ENCODE assay signal across 30 cellular contexts in the genomic region with DNA sequence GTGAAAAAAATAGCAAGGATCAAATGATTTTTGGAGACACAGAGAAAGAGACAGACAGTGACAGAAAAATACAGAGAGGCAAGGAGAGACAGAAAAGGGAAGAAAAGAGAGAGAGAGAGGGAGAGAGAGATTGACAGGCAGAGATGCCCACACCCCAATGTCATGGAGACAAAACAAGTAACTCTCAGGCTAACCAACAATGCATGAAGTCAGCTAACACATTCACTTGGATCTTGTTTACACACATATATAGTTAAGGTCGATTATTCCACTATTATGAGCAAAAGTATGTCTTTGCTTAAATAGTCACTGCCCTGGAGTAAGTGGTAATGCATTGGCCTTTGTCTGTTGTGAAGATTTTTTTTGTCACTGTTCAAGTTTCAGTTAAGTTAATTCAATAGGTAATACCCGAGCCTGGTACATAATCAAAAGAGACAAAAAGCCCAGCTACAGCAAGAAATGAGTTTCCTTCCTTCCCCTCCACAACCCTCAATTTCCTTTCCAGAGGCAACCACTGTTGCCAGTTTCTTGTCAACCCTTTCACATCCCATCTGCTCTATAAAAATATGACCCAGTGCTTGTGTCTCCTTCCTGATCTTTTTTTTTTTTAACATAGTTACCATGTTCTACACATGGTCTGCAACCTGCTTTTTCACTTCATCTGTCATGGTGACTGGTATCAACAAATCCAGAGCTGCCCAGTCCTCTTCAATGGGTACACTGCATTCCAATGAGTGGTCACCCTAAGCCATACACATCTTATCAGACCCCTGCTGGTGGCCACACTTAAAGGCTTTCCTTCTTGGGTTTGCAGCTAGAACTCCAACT. TPM values are rescaled to one million over a fixed set of nuclear protein-coding genes. Genes with fewer than 3 reads are reported as not detected.
DNase-seq lines count a peak whose midpoint lies in the region; ATAC-seq, FAIRE-seq and TF ChIP-seq lines count a peak whose summit lies in the region.
"Had no signal": no experiment of that assay in that cellular context is flagged by ENCODE, and none has a peak within 500 bp of the region (broad histone marks: within the 10 kb centered on the region; RNA-seq: fewer than 3 reads in every experiment).

No MANE protein-coding gene starts in this region.

- peaks cover 2% of the 10 kb centered on the region for H3K27me3 Mint-ChIP-seq in activated CD4-positive, alpha-beta T cell treated with anti-CD3 and anti-CD28 coated beads for 36 hours
- no peaks in the 10 kb centered on the region for H3K27me3 Mint-ChIP-seq in astrocyte (ENCODE audit: low read depth, unreplicated experiment)
- H3K27me3 Mint-ChIP-seq in glutamatergic neuron (ENCODE audit: unreplicated experiment) = peaks cover 3% of the 10 kb centered on the region
- H3K27me3 Mint-ChIP-seq: dendritic cell treated with granulocyte-macrophage colony-stimulating factor and Interleukin-4, amounts not matched to agents 40 ng/mL and 50 ng/mL, for 4 days; naive B cell had no signal

- no peak overlapping the region for H3K27ac Mint-ChIP-seq in activated CD4-positive, alpha-beta T cell treated with anti-CD3 and anti-CD28 coated beads for 36 hours
- H3K27ac Mint-ChIP-seq in astrocyte (ENCODE audit: unreplicated experiment) = no peak overlapping the region
- H3K27ac Mint-ChIP-seq in glutamatergic neuron (ENCODE audit: unreplicated experiment) = no peak overlapping the region
- H3K27ac Mint-ChIP-seq: activated CD4-positive, alpha-beta T cell treated with anti-CD3 and anti-CD28 coated beads, Interleukin-2, amount 10 ng/mL, durations not matched to agents 24 days and 14 days; dendritic cell treated with granulocyte-macrophage colony-stimulating factor and Interleukin-4, amounts not matched to agents 40 ng/mL and 50 ng/mL, for 4 days; memory B cell; naive B cell had no signal

- no peak overlapping the region for H2BK120ac ChIP-seq in mesenchymal stem cell (ENCODE audit: low read depth, low read length)

- no peak overlapping the region for H3K4ac ChIP-seq in mesenchymal stem cell (ENCODE audit: low read depth in 1 of 2, low read length in 2 of 2)

- H3K4me1 ChIP-seq in astrocyte (ENCODE audit: insufficient read depth, low read length) (peaks cover 26% of the 10 kb centered on the region), mesenchymal stem cell (ENCODE audit: control insufficient read depth, insufficient read depth, low read depth, low read length) (peaks cover 4% of the 10 kb centered on the region)

- H3K9me3 Mint-ChIP-seq in activated CD4-positive, alpha-beta T cell treated with anti-CD3 and anti-CD28 coated beads for 36 hours (ENCODE audit: low read depth) = no peaks in the 10 kb centered on the region
- H3K9me3 Mint-ChIP-seq in astrocyte (ENCODE audit: unreplicated experiment) (no peaks in the 10 kb centered on the region), glutamatergic neuron (ENCODE audit: unreplicated experiment) (peaks cover 5% of the 10 kb centered on the region)
- H3K9me3 Mint-ChIP-seq: activated CD4-positive, alpha-beta T cell treated with anti-CD3 and anti-CD28 coated beads, Interleukin-2, amount 10 ng/mL, durations not matched to agents 24 days and 14 days; dendritic cell treated with granulocyte-macrophage colony-stimulating factor and Interleukin-4, amounts not matched to agents 40 ng/mL and 50 ng/mL, for 4 days; memory B cell; naive B cell had no signal

- no peak overlapping the region for H4K8ac ChIP-seq in mesenchymal stem cell (ENCODE audit: low read length)

- intact Hi-C loops in activated CD4-positive, alpha-beta T cell treated with anti-CD3 and anti-CD28 coated beads for 36 hours (cut with DNase I, micrococcal nuclease) = no loop called here

- H3K4me1 Mint-ChIP-seq in activated CD4-positive, alpha-beta T cell treated with anti-CD3 and anti-CD28 coated beads for 36 hours = no peaks in the 10 kb centered on the region
- H3K4me1 Mint-ChIP-seq in astrocyte (ENCODE audit: low read depth, unreplicated experiment) (peaks cover 55% of the 10 kb centered on the region), glutamatergic neuron (ENCODE audit: low read depth, unreplicated experiment) (peaks cover 30% of the 10 kb centered on the region)
- H3K4me1 Mint-ChIP-seq: activated CD4-positive, alpha-beta T cell treated with anti-CD3 and anti-CD28 coated beads, Interleukin-2, amount 10 ng/mL, durations not matched to agents 24 days and 14 days; memory B cell had no signal

- H3K27me3 ChIP-seq in astrocyte (ENCODE audit: insufficient read depth, low read length) (no peaks in the 10 kb centered on the region), mesenchymal stem cell (ENCODE audit: control insufficient read depth in 1 of 2, insufficient read depth in 1 of 2, low read length in 2 of 2) (no peaks in the 10 kb centered on the region)
- H3K27me3 ChIP-seq: pancreas, right lobe of liver had no signal

- H3K27ac ChIP-seq in astrocyte (ENCODE audit: low read depth, low read length) = no peak overlapping the region
- peak overlapping the region; percentile 86 for H3K27ac ChIP-seq in mesenchymal stem cell (ENCODE audit: low read length, poor library complexity, severe bottlenecking)
- H3K27ac ChIP-seq: right lobe of liver had no signal

- no peak overlapping the region for H2BK5ac ChIP-seq in mesenchymal stem cell (ENCODE audit: low read depth, low read length, poor library complexity, severe bottlenecking)

- no peak for DNase-seq in activated CD4-positive, alpha-beta T cell treated with anti-CD3 and anti-CD28 coated beads for 36 hours
- no peak for DNase-seq in activated CD4-positive, alpha-beta T cell treated with anti-CD3 and anti-CD28 coated beads for 1 hour
- DNase-seq in astrocyte (ENCODE audit: low read depth) (no peak), mesenchymal stem cell (no peak), glutamatergic neuron (no peak), DMS114 treated with DMSO at 0.1 percent for 48 hours (lab: John Stamatoyannopoulos, UW; ENCODE audit: unreplicated experiment) (no peak)
- no peak for DNase-seq in NK-92 treated with Interleukin-12 subunit alpha and Interleukin-12 subunit beta, amount 100 ng/mL, for 24 hours (lab: John Stamatoyannopoulos, UW)
- DNase-seq: 8988T; activated CD4-positive, alpha-beta T cell treated with anti-CD3 and anti-CD28 coated beads, Interleukin-2, amount 10 ng/mL, durations not matched to agents 24 days and 14 days; activated naive CD4-positive, alpha-beta T cell treated with anti-CD3 and anti-CD28 coated beads, Interleukin-2, amount 50 U/mL, for 16 hours; DND-41; H7; left cardiac atrium; naive B cell; NCI-H1105; NCI-H2029; NCI-H748 treated with DMSO at 0.1 percent for 48 hours; OCI-M1; pancreas; right lobe of liver; stimulated activated CD4-positive, alpha-beta T cell treated with anti-CD3 and anti-CD28 coated beads, Interleukin-12 subunit alpha, Interleukin-12 subunit beta, amount 100 ng/mL, for 4 hours; stimulated activated CD4-positive, alpha-beta T cell treated with anti-CD3 and anti-CD28 coated beads, Interleukin-4, amount 100 ng/mL, for 4 hours; stimulated activated naive CD4-positive, alpha-beta T cell treated with Interleukin-2 at 50 U/mL for 16 hours had no signal

- FAIRE-seq in astrocyte (lab: Jason Lieb, UNC) = no peak
- FAIRE-seq: GM12891, HepG2, pancreas had no signal

- H3K4me3 ChIP-seq in astrocyte (ENCODE audit: insufficient read depth, low read depth, low read length) (no peak overlapping the region), mesenchymal stem cell (ENCODE audit: insufficient read depth in 1 of 2, low read depth in 1 of 2, low read length in 2 of 2) (no peak overlapping the region)
- H3K4me3 ChIP-seq: pancreas, right lobe of liver had no signal

- POLR2A ChIA-PET in activated CD4-positive, alpha-beta T cell treated with anti-CD3 and anti-CD28 coated beads for 36 hours (lab: Charles Lee) = no interaction called here

- no peaks in the 10 kb centered on the region for H3K79me2 ChIP-seq in astrocyte (ENCODE audit: insufficient read depth, low read length)

- H3K4me2 ChIP-seq in astrocyte (ENCODE audit: low read length) (peak overlapping the region; percentile 70), mesenchymal stem cell (ENCODE audit: low read length, poor library complexity, severe bottlenecking) (no peak overlapping the region)

- H3K9ac ChIP-seq in astrocyte (ENCODE audit: low read length) (no peak overlapping the region), mesenchymal stem cell (ENCODE audit: low read length) (no peak overlapping the region)

- H3K9me3 ChIP-seq in astrocyte (ENCODE audit: insufficient read depth, low read depth, low read length) (no peaks in the 10 kb centered on the region), mesenchymal stem cell (ENCODE audit: control insufficient read depth, low read length) (no peaks in the 10 kb centered on the region)
- H3K9me3 ChIP-seq: pancreas, right lobe of liver had no signal

- no peak overlapping the region for H3K23ac ChIP-seq in mesenchymal stem cell (ENCODE audit: low read length in 2 of 2)

- TF ChIP-seq CTCF in astrocyte (IDR thresholded peaks at IDR 0.05; ENCODE audit: insufficient read depth, low read depth, low read length) = no peak
- TF ChIP-seq CTCF in glutamatergic neuron (IDR thresholded peaks at IDR 0.05; ENCODE audit: partially characterized antibody, unreplicated experiment) = no peak

- H2AFZ ChIP-seq in astrocyte (ENCODE audit: low read depth, low read length) (no peak overlapping the region), mesenchymal stem cell (ENCODE audit: low read depth, low read length) (no peak overlapping the region)

- no peak overlapping the region for H3K14ac ChIP-seq in mesenchymal stem cell (ENCODE audit: low read length in 2 of 2)

- no peaks in the 10 kb centered on the region for H3K79me1 ChIP-seq in mesenchymal stem cell (replicated peaks; ENCODE audit: low read length, poor library complexity, severe bottlenecking)

- no peaks in the 10 kb centered on the region for H3K36me3 Mint-ChIP-seq in activated CD4-positive, alpha-beta T cell treated with anti-CD3 and anti-CD28 coated beads for 36 hours (ENCODE audit: low read depth)
- H3K36me3 Mint-ChIP-seq in astrocyte (ENCODE audit: low read depth, unreplicated experiment) = no peaks in the 10 kb centered on the region
- no peaks in the 10 kb centered on the region for H3K36me3 Mint-ChIP-seq in glutamatergic neuron (ENCODE audit: unreplicated experiment)
- H3K36me3 Mint-ChIP-seq: memory B cell, naive B cell had no signal

- H4K20me1 ChIP-seq in astrocyte (ENCODE audit: insufficient read depth, low read length) = no peaks in the 10 kb centered on the region

- no peak overlapping the region for H3K18ac ChIP-seq in mesenchymal stem cell (ENCODE audit: low read depth in 1 of 2, low read length in 2 of 2)

- no peak overlapping the region for H2BK15ac ChIP-seq in mesenchymal stem cell (ENCODE audit: low read depth, poor library complexity, severe bottlenecking)

- peak; percentile 16 for ATAC-seq in activated CD4-positive, alpha-beta T cell treated with anti-CD3 and anti-CD28 coated beads for 36 hours
- no peak for ATAC-seq in HG03457 (IDR thresholded peaks at IDR 0.05; ENCODE audit: unreplicated experiment)
- ATAC-seq: HepG2, left cardiac atrium, SK-N-SH treated with all-trans-retinoic acid at 6 μM for 48 hours had no signal

- no peak overlapping the region for H4K91ac ChIP-seq in mesenchymal stem cell (ENCODE audit: low read length)

- H2BK12ac ChIP-seq in mesenchymal stem cell (ENCODE audit: low read length in 2 of 2) = no peak overlapping the region

- no peaks in the 10 kb centered on the region for H3K36me3 ChIP-seq in astrocyte (ENCODE audit: insufficient read depth, low read length)
- H3K36me3 ChIP-seq in mesenchymal stem cell (ENCODE audit: control insufficient read depth in 1 of 2, insufficient read depth in 2 of 2, low read depth in 1 of 2, low read length in 2 of 2) = no peaks in the 10 kb centered on the region
- H3K36me3 ChIP-seq: pancreas, right lobe of liver had no signal

- no peak overlapping the region for H3K4me3 Mint-ChIP-seq in activated CD4-positive, alpha-beta T cell treated with anti-CD3 and anti-CD28 coated beads for 36 hours
- no peak overlapping the region for H3K4me3 Mint-ChIP-seq in astrocyte (ENCODE audit: unreplicated experiment)
- no peak overlapping the region for H3K4me3 Mint-ChIP-seq in glutamatergic neuron (ENCODE audit: unreplicated experiment)
- H3K4me3 Mint-ChIP-seq: activated CD4-positive, alpha-beta T cell treated with anti-CD3 and anti-CD28 coated beads, Interleukin-2, amount 10 ng/mL, durations not matched to agents 24 days and 14 days; dendritic cell treated with granulocyte-macrophage colony-stimulating factor and Interleukin-4, amounts not matched to agents 40 ng/mL and 50 ng/mL, for 4 days; memory B cell; naive B cell had no signal

- CTCF ChIA-PET in activated CD4-positive, alpha-beta T cell treated with anti-CD3 and anti-CD28 coated beads for 36 hours (lab: Charles Lee) = interaction anchor here (6.6 kb wide), 1 partner anchor 234 kb away, joined by 56 read pairs; no protein-coding TSS in a partner anchor

- H2AK5ac ChIP-seq in mesenchymal stem cell (ENCODE audit: low read length, severe bottlenecking) = peak overlapping the region; percentile 83

- WGBS in mesenchymal stem cell = 79% methylated on average over 1 of the region's 2 CpGs

RNA-seq across cellular contexts. Expression of gene PROM1, which starts 52.1 kb away (rescaled TPM):
- total RNA-seq in activated CD4-positive, alpha-beta T cell treated with anti-CD3 and anti-CD28 coated beads for 36 hours = under 1 TPM; 0.16 to 0.35 TPM
- total RNA-seq in astrocyte (34.5 and 38.0 TPM in 2 replicates), glutamatergic neuron (ENCODE audit: unreplicated experiment) (36.9 TPM)
- 2.3 TPM for polyA plus RNA-seq in mesenchymal stem cell (2013, experiment 1 of 2)
- 2.2 TPM for polyA plus RNA-seq in mesenchymal stem cell (2013, experiment 2 of 2)
- total RNA-seq: activated CD4-positive, alpha-beta T cell treated with anti-CD3 and anti-CD28 coated beads, Interleukin-2, amount 10 ng/mL, durations not matched to agents 24 days and 14 days; T-helper 2 cell treated with Interferon-gamma antibody and Interleukin-4, amounts not matched to agents 100 ng/mL and 5 ng/mL, for 36 hours had no signal

Comparison
In these comparisons a context has a peak if more than half of its experiments do, and no peak if none do; other contexts are left out.
1. RNA of gene PROM1, which starts 52.1 kb away (total RNA-seq): 36.9 TPM in glutamatergic neuron (single experiment) and 34.5 to 38.0 TPM in astrocyte; 0.16 to 0.35 TPM in activated CD4-positive, alpha-beta T cell treated with anti-CD3 and anti-CD28 coated beads for 36 hours; every median in the first group is over 10 times any median in the second.